In genomic region chr19:53865918-53866696, GRCh38 we compare ENCODE assay signal across 1 cellular context.
TF ChIP-seq lines count a peak whose summit lies in the region.

No MANE protein-coding gene starts in this region.

TF ChIP-seq in HepG2, 621 proteins besides CTCF, POLR2A, EP300 and RAD21 (continued from another document and continues in another):
- TF ChIP-seq, protein P1, sequence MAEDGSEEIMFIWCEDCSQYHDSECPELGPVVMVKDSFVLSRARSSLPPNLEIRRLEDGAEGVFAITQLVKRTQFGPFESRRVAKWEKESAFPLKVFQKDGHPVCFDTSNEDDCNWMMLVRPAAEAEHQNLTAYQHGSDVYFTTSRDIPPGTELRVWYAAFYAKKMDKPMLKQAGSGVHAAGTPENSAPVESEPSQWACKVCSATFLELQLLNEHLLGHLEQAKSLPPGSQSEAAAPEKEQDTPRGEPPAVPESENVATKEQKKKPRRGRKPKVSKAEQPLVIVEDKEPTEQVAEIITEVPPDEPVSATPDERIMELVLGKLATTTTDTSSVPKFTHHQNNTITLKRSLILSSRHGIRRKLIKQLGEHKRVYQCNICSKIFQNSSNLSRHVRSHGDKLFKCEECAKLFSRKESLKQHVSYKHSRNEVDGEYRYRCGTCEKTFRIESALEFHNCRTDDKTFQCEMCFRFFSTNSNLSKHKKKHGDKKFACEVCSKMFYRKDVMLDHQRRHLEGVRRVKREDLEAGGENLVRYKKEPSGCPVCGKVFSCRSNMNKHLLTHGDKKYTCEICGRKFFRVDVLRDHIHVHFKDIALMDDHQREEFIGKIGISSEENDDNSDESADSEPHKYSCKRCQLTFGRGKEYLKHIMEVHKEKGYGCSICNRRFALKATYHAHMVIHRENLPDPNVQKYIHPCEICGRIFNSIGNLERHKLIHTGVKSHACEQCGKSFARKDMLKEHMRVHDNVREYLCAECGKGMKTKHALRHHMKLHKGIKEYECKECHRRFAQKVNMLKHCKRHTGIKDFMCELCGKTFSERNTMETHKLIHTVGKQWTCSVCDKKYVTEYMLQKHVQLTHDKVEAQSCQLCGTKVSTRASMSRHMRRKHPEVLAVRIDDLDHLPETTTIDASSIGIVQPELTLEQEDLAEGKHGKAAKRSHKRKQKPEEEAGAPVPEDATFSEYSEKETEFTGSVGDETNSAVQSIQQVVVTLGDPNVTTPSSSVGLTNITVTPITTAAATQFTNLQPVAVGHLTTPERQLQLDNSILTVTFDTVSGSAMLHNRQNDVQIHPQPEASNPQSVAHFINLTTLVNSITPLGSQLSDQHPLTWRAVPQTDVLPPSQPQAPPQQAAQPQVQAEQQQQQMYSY (CRISPR knock-in tag; IDR thresholded peaks at IDR 0.05): no peak
- TF ChIP-seq ZFP90 (CRISPR knock-in tag; IDR thresholded peaks at IDR 0.05; ENCODE audit: borderline replicate concordance) (no peak), SMAD3 (CRISPR knock-in tag; IDR thresholded peaks at IDR 0.05) (no peak), ZFP36L2 (CRISPR knock-in tag; IDR thresholded peaks at IDR 0.05) (0 out of 2 replicates have a peak, but pooled peaks have one; percentile 2), ZNF530 (CRISPR knock-in tag; IDR thresholded peaks at IDR 0.05; ENCODE audit: low read depth) (no peak), ZNF180 (CRISPR knock-in tag; IDR thresholded peaks at IDR 0.05; ENCODE audit: borderline replicate concordance, low read depth) (no peak), TEF (CRISPR knock-in tag; IDR thresholded peaks at IDR 0.05) (no peak), ZNF496 (CRISPR knock-in tag; IDR thresholded peaks at IDR 0.05; ENCODE audit: insufficient replicate concordance) (no peak), ZNF124 (CRISPR knock-in tag; IDR thresholded peaks at IDR 0.05) (no peak), ONECUT2 (CRISPR knock-in tag; IDR thresholded peaks at IDR 0.05) (no peak), KMT2A (CRISPR knock-in tag; IDR thresholded peaks at IDR 0.05) (no peak; the same call in 1 of the 2 replicates), U2AF1 (optimal IDR thresholded peaks at IDR 0.05; ENCODE audit: low read depth, low read length) (no peak), ZNF337 (CRISPR knock-in tag; IDR thresholded peaks at IDR 0.05; ENCODE audit: borderline replicate concordance, low read depth) (no peak), ZHX2 (IDR thresholded peaks at IDR 0.05; ENCODE audit: low read depth) (no peak), ZHX2 (CRISPR knock-in tag; IDR thresholded peaks at IDR 0.05; ENCODE audit: borderline replicate concordance) (0 out of 2 replicates have a peak, but pooled peaks have one; percentile 22), ZBTB14 (CRISPR knock-in tag; IDR thresholded peaks at IDR 0.05) (no peak), NFRKB (IDR thresholded peaks at IDR 0.05) (no peak), EED (CRISPR knock-in tag; IDR thresholded peaks at IDR 0.05) (no peak), KDM5A (IDR thresholded peaks at IDR 0.05; ENCODE audit: borderline replicate concordance, low read length) (no peak), ZNF749 (CRISPR knock-in tag; IDR thresholded peaks at IDR 0.05; ENCODE audit: borderline replicate concordance) (no peak), SP1 (IDR thresholded peaks at IDR 0.05) (no peak), SP1 (CRISPR knock-in tag; IDR thresholded peaks at IDR 0.05) (peak; percentile 39; the same call in 1 of the 2 replicates), ZNF235 (CRISPR knock-in tag; IDR thresholded peaks at IDR 0.05; ENCODE audit: borderline replicate concordance) (peak; percentile 39; the same call in 1 of the 2 replicates), TAF15 (IDR thresholded peaks at IDR 0.05; ENCODE audit: low read depth, low read length, poor library complexity, severe bottlenecking) (peak; percentile 90), TBP (CRISPR knock-in tag; IDR thresholded peaks at IDR 0.05) (no peak), SYNCRIP (IDR thresholded peaks at IDR 0.05; ENCODE audit: insufficient read depth, low read depth, low read length) (no peak), ZBTB40 (IDR thresholded peaks at IDR 0.05) (no peak), ZBTB40 (CRISPR knock-in tag; IDR thresholded peaks at IDR 0.05) (no peak), ARID2 (CRISPR knock-in tag; IDR thresholded peaks at IDR 0.05; ENCODE audit: borderline replicate concordance) (no peak), SAFB2 (CRISPR knock-in tag; IDR thresholded peaks at IDR 0.05; ENCODE audit: borderline replicate concordance, low read depth) (peak; percentile 85), DPF2 (CRISPR knock-in tag; IDR thresholded peaks at IDR 0.05; ENCODE audit: borderline replicate concordance, low read depth) (no peak), SALL1 (CRISPR knock-in tag; IDR thresholded peaks at IDR 0.05) (peak; percentile 50; the same call in 1 of the 2 replicates), HCFC1 (IDR thresholded peaks at IDR 0.05; ENCODE audit: low read depth, low read length) (no peak), ZNF746 (CRISPR knock-in tag; IDR thresholded peaks at IDR 0.05) (no peak)
- TF ChIP-seq, protein P2, sequence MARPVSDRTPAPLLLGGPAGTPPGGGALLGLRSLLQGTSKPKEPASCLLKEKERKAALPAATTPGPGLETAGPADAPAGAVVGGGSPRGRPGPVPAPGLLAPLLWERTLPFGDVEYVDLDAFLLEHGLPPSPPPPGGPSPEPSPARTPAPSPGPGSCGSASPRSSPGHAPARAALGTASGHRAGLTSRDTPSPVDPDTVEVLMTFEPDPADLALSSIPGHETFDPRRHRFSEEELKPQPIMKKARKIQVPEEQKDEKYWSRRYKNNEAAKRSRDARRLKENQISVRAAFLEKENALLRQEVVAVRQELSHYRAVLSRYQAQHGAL (CRISPR knock-in tag; IDR thresholded peaks at IDR 0.05; ENCODE audit: not compliant biosample characterization): no peak
- TF ChIP-seq, protein P3, sequence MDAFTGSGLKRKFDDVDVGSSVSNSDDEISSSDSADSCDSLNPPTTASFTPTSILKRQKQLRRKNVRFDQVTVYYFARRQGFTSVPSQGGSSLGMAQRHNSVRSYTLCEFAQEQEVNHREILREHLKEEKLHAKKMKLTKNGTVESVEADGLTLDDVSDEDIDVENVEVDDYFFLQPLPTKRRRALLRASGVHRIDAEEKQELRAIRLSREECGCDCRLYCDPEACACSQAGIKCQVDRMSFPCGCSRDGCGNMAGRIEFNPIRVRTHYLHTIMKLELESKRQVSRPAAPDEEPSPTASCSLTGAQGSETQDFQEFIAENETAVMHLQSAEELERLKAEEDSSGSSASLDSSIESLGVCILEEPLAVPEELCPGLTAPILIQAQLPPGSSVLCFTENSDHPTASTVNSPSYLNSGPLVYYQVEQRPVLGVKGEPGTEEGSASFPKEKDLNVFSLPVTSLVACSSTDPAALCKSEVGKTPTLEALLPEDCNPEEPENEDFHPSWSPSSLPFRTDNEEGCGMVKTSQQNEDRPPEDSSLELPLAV (CRISPR knock-in tag; conservative IDR thresholded peaks at IDR 0.05; ENCODE audit: low read depth): no peak
